ENCODE assay signal across 11 cellular contexts in the genomic region with DNA sequence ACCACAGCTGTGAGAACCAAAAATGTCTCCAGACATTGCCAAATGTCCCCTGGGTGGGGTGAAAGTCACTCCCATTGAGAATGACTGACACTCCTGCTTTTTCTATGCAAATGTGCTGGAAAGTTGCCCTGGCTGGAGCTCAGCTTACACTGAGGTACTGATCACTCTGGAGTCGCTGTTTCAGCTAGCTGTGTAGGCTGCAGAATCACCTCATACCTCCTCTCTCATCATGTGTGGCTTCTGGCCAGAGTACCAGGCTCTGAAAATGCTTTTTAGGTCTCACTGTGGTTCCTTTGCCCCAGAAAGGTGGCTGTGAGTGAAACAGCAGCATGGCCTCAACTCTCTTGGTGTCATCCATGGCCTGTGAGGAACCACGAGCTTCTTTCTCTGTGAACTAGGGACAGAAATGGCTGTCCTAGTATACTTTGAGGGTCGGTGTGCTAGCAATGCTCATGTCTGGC.
A peak's percentile ranks its signal among the peaks of the same experiment; 100 is the strongest.
DNase-seq lines count a peak whose midpoint lies in the region; ATAC-seq and TF ChIP-seq lines count a peak whose summit lies in the region.
"Had no signal": no experiment of that assay in that cellular context is flagged by ENCODE, and none has a peak within 500 bp of the region (broad histone marks: within the 10 kb centered on the region; RNA-seq: fewer than 3 reads in every experiment).

No MANE protein-coding gene starts in this region.

- ATAC-seq in activated T-cell treated with anti-CD3 and anti-CD28 coated beads, Interleukin-2, amount 50 U/mL, for 72 hours (replicated peaks in 1 of 2) = peak; percentile 16 to 17
- ATAC-seq in activated T-cell treated with anti-CD3 and anti-CD28 coated beads, Interleukin-2, amount 50 U/mL, for 4 hours = no peak
- ATAC-seq in GM18517 (IDR thresholded peaks at IDR 0.05; ENCODE audit: unreplicated experiment) = no peak

- peaks cover 3 to 8% of the 10 kb centered on the region in 2 donors for H3K9me3 Mint-ChIP-seq in activated T-cell treated with anti-CD3 and anti-CD28 coated beads, Interleukin-2, amount 50 U/mL, for 72 hours
- peaks cover 6% of the 10 kb centered on the region for H3K9me3 Mint-ChIP-seq in activated T-cell treated with anti-CD3 and anti-CD28 coated beads, Interleukin-2, amount 50 U/mL, for 4 hours

- peaks cover 36% of the 10 kb centered on the region for H3K27me3 Mint-ChIP-seq in activated T-cell treated with anti-CD3 and anti-CD28 coated beads, Interleukin-2, amount 50 U/mL, for 72 hours (ENCODE audit: low read depth)
- H3K27me3 Mint-ChIP-seq in activated T-cell treated with anti-CD3 and anti-CD28 coated beads, Interleukin-2, amount 50 U/mL, for 4 hours (ENCODE audit: low read depth) = no peaks in the 10 kb centered on the region

- no peak overlapping the region for H3K4me3 ChIP-seq in choroid plexus epithelial cell (ENCODE audit: low read depth, low read length)
- H3K4me3 ChIP-seq: spleen had no signal

- peak overlapping the region in 1 of 2 donors; percentile 39 for H3K4me3 Mint-ChIP-seq in activated T-cell treated with anti-CD3 and anti-CD28 coated beads, Interleukin-2, amount 50 U/mL, for 72 hours
- H3K4me3 Mint-ChIP-seq in activated T-cell treated with anti-CD3 and anti-CD28 coated beads, Interleukin-2, amount 50 U/mL, for 4 hours = no peak overlapping the region

- H3K4me1 Mint-ChIP-seq in activated T-cell treated with anti-CD3 and anti-CD28 coated beads, Interleukin-2, amount 50 U/mL, for 72 hours (ENCODE audit: low read depth) = peaks cover 52% of the 10 kb centered on the region
- peaks cover 47% of the 10 kb centered on the region for H3K4me1 Mint-ChIP-seq in activated T-cell treated with anti-CD3 and anti-CD28 coated beads, Interleukin-2, amount 50 U/mL, for 4 hours (ENCODE audit: low read depth)

- TF ChIP-seq CTCF in choroid plexus epithelial cell (conservative IDR thresholded peaks at IDR 0.05; ENCODE audit: low read depth, low read length) = no peak

- no peak overlapping the region for H3K27ac Mint-ChIP-seq in activated T-cell treated with anti-CD3 and anti-CD28 coated beads, Interleukin-2, amount 50 U/mL, for 72 hours

- DNase-seq in activated T-cell treated with anti-CD3 and anti-CD28 coated beads, Interleukin-2, amount 50 U/mL, for 72 hours = peak; percentile 15 to 20
- no peak for DNase-seq in activated T-cell treated with anti-CD3 and anti-CD28 coated beads, Interleukin-2, amount 50 U/mL, for 4 hours
- DNase-seq in M059J (ENCODE audit: low read depth) = peak; percentile 18
- DNase-seq in choroid plexus epithelial cell (ENCODE audit: low read depth) = peak; percentile 48
- peak; percentile 25 for DNase-seq in retina
- no peak for DNase-seq in COR-L47 (lab: John Stamatoyannopoulos, UW)
- DNase-seq in NCI-H2107 treated with DMSO at 0.1 percent for 48 hours (lab: John Stamatoyannopoulos, UW; ENCODE audit: unreplicated experiment) = no peak
- DNase-seq: NCI-H2029, SHP77 treated with DMSO at 0.1 percent for 48 hours, spleen had no signal

- peaks cover 1 to 2% of the 10 kb centered on the region in 2 donors for H3K36me3 Mint-ChIP-seq in activated T-cell treated with anti-CD3 and anti-CD28 coated beads, Interleukin-2, amount 50 U/mL, for 72 hours (ENCODE audit: insufficient read depth in 2 of 2)
- H3K36me3 Mint-ChIP-seq in activated T-cell treated with anti-CD3 and anti-CD28 coated beads, Interleukin-2, amount 50 U/mL, for 4 hours (ENCODE audit: insufficient read depth) = no peaks in the 10 kb centered on the region

Comparison
In these comparisons a context has a peak if more than half of its experiments do, and no peak if none do; other contexts are left out.
1. ATAC-seq: peak in activated T-cell treated with anti-CD3 and anti-CD28 coated beads, Interleukin-2, amount 50 U/mL, for 72 hours (2 of 2); none in activated T-cell treated with anti-CD3 and anti-CD28 coated beads, Interleukin-2, amount 50 U/mL, for 4 hours (0 of 2) and GM18517 (single experiment).
2. DNase-seq: peak in activated T-cell treated with anti-CD3 and anti-CD28 coated beads, Interleukin-2, amount 50 U/mL, for 72 hours (2 of 2), M059J (single experiment), choroid plexus epithelial cell (single experiment) and retina (single experiment); none in activated T-cell treated with anti-CD3 and anti-CD28 coated beads, Interleukin-2, amount 50 U/mL, for 4 hours (single experiment), COR-L47 (single experiment) and NCI-H2107 treated with DMSO at 0.1 percent for 48 hours (single experiment).